1 cellular context compared by ENCODE assay signal in the genomic region with DNA sequence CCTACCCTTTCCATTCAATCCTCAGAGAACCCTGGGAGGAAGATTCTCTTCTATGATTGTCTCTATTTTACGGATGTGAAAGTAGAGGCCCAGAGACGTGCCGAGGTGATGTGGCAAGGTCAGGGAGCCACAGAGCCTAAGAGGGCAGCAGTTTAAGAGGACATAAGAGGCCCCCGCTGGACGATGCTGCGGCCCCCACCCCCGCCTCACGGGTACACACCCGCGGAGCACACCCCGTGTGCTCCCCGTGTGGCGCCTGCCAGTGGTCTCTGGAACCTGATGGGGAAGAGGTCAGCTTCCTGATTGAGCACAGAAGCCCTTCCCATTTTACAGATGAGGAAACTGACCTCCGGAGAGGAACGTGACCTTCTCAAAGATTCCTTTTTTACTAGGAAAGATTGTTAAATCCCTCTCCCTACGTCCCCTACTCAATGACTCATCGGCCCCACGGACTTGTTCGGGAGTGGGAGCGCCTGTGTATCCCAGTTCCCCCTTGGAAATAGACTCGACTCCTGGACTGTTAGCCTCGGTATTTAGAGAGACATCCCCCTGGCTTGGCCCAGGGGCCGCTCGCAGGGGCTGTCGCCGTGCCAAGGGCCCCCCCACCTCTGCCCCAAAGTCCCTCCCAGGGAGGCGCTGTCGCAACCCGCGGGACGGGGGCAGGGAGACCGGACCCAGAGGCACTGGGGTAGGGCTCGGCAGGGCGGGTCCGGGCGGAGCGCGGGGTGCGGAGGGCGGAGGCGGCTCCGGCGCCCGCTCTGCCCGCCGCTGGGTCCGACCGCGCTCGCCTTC.
A peak's percentile ranks its signal among the peaks of the same experiment; 100 is the strongest.
TF ChIP-seq lines count a peak whose summit lies in the region.

A gene with protein sequence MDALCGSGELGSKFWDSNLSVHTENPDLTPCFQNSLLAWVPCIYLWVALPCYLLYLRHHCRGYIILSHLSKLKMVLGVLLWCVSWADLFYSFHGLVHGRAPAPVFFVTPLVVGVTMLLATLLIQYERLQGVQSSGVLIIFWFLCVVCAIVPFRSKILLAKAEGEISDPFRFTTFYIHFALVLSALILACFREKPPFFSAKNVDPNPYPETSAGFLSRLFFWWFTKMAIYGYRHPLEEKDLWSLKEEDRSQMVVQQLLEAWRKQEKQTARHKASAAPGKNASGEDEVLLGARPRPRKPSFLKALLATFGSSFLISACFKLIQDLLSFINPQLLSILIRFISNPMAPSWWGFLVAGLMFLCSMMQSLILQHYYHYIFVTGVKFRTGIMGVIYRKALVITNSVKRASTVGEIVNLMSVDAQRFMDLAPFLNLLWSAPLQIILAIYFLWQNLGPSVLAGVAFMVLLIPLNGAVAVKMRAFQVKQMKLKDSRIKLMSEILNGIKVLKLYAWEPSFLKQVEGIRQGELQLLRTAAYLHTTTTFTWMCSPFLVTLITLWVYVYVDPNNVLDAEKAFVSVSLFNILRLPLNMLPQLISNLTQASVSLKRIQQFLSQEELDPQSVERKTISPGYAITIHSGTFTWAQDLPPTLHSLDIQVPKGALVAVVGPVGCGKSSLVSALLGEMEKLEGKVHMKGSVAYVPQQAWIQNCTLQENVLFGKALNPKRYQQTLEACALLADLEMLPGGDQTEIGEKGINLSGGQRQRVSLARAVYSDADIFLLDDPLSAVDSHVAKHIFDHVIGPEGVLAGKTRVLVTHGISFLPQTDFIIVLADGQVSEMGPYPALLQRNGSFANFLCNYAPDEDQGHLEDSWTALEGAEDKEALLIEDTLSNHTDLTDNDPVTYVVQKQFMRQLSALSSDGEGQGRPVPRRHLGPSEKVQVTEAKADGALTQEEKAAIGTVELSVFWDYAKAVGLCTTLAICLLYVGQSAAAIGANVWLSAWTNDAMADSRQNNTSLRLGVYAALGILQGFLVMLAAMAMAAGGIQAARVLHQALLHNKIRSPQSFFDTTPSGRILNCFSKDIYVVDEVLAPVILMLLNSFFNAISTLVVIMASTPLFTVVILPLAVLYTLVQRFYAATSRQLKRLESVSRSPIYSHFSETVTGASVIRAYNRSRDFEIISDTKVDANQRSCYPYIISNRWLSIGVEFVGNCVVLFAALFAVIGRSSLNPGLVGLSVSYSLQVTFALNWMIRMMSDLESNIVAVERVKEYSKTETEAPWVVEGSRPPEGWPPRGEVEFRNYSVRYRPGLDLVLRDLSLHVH (N-terminal part only) (plus strand): TSS at position 759 of the 792 bp plus-strand sequence. CDS start 56 bp downstream, outside the sequence.

TF ChIP-seq in HepG2, 621 proteins besides CTCF, POLR2A, EP300 and RAD21 (continues in another document):
- TF ChIP-seq KLF15 (CRISPR knock-in tag; IDR thresholded peaks at IDR 0.05; ENCODE audit: borderline replicate concordance) (no peak), TSC22D2 (CRISPR knock-in tag; IDR thresholded peaks at IDR 0.05; ENCODE audit: borderline replicate concordance) (0 out of 2 replicates have a peak, but pooled peaks have one; percentile 20), ZSCAN31 (CRISPR knock-in tag; IDR thresholded peaks at IDR 0.05; ENCODE audit: low read depth) (peak; percentile 50; the same call in 1 of the 2 replicates), ZNF713 (CRISPR knock-in tag; IDR thresholded peaks at IDR 0.05) (no peak), KDM2A (CRISPR knock-in tag; IDR thresholded peaks at IDR 0.05; ENCODE audit: borderline replicate concordance, low read depth) (peak; percentile 70), ZFP41 (CRISPR knock-in tag; IDR thresholded peaks at IDR 0.05; ENCODE audit: borderline replicate concordance) (0 out of 2 replicates have a peak, but pooled peaks have one; percentile 24), KDM1A (CRISPR knock-in tag; IDR thresholded peaks at IDR 0.05) (peak; percentile 74; the same call in 1 of the 2 replicates), RFX3 (CRISPR knock-in tag; IDR thresholded peaks at IDR 0.05) (no peak), NFIC (IDR thresholded peaks at IDR 0.05; ENCODE audit: low read length) (no peak), ZFX (CRISPR knock-in tag; IDR thresholded peaks at IDR 0.05; ENCODE audit: low read depth) (peak; percentile 19; the same call in 1 of the 2 replicates), ZMYM3 (CRISPR knock-in tag; IDR thresholded peaks at IDR 0.05) (peak; percentile 7), SSRP1 (CRISPR knock-in tag; IDR thresholded peaks at IDR 0.05) (no peak), NAIF1 (CRISPR knock-in tag; IDR thresholded peaks at IDR 0.05; ENCODE audit: borderline replicate concordance) (no peak), DR1 (CRISPR knock-in tag; IDR thresholded peaks at IDR 0.05) (0 out of 2 replicates have a peak, but pooled peaks have one; percentile 20), BRD4 (CRISPR knock-in tag; IDR thresholded peaks at IDR 0.05) (no peak), ZNF496 (CRISPR knock-in tag; IDR thresholded peaks at IDR 0.05; ENCODE audit: insufficient replicate concordance) (no peak), ZC3H4 (CRISPR knock-in tag; IDR thresholded peaks at IDR 0.05; ENCODE audit: borderline replicate concordance) (no peak), LCORL (IDR thresholded peaks at IDR 0.05) (no peak), LCORL (CRISPR knock-in tag; IDR thresholded peaks at IDR 0.05) (peak; percentile 79), ZNF501 (CRISPR knock-in tag; IDR thresholded peaks at IDR 0.05) (no peak), ZNF629 (CRISPR knock-in tag; conservative IDR thresholded peaks at IDR 0.05) (peak; percentile 95), TBX2 (CRISPR knock-in tag; IDR thresholded peaks at IDR 0.05; ENCODE audit: borderline replicate concordance) (peak; percentile 54; the same call in 1 of the 2 replicates), SNAPC2 (CRISPR knock-in tag; IDR thresholded peaks at IDR 0.05) (no peak), ASH2L (IDR thresholded peaks at IDR 0.05; ENCODE audit: insufficient read length, low read depth, low read length) (peak; percentile 28), ELF1 (CRISPR knock-in tag; IDR thresholded peaks at IDR 0.05) (no peak), ZNF747 (CRISPR knock-in tag; IDR thresholded peaks at IDR 0.05; ENCODE audit: borderline replicate concordance) (0 out of 2 replicates have a peak, but pooled peaks have one; percentile 70), U2AF2 (IDR thresholded peaks at IDR 0.05; ENCODE audit: low read depth, low read length) (no peak), CEBPB (IDR thresholded peaks at IDR 0.05; ENCODE audit: borderline replicate concordance, low read depth, low read length) (peak; percentile 88), MEF2D (CRISPR knock-in tag; IDR thresholded peaks at IDR 0.05) (no peak)
- TF ChIP-seq, protein P1, sequence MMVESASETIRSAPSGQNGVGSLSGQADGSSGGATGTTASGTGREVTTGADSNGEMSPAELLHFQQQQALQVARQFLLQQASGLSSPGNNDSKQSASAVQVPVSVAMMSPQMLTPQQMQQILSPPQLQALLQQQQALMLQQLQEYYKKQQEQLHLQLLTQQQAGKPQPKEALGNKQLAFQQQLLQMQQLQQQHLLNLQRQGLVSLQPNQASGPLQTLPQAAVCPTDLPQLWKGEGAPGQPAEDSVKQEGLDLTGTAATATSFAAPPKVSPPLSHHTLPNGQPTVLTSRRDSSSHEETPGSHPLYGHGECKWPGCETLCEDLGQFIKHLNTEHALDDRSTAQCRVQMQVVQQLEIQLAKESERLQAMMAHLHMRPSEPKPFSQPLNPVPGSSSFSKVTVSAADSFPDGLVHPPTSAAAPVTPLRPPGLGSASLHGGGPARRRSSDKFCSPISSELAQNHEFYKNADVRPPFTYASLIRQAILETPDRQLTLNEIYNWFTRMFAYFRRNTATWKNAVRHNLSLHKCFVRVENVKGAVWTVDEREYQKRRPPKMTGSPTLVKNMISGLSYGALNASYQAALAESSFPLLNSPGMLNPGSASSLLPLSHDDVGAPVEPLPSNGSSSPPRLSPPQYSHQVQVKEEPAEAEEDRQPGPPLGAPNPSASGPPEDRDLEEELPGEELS (CRISPR knock-in tag; IDR thresholded peaks at IDR 0.05), result 0 out of 2 replicates have a peak, but pooled peaks have one; percentile 25
- TF ChIP-seq, protein P2, sequence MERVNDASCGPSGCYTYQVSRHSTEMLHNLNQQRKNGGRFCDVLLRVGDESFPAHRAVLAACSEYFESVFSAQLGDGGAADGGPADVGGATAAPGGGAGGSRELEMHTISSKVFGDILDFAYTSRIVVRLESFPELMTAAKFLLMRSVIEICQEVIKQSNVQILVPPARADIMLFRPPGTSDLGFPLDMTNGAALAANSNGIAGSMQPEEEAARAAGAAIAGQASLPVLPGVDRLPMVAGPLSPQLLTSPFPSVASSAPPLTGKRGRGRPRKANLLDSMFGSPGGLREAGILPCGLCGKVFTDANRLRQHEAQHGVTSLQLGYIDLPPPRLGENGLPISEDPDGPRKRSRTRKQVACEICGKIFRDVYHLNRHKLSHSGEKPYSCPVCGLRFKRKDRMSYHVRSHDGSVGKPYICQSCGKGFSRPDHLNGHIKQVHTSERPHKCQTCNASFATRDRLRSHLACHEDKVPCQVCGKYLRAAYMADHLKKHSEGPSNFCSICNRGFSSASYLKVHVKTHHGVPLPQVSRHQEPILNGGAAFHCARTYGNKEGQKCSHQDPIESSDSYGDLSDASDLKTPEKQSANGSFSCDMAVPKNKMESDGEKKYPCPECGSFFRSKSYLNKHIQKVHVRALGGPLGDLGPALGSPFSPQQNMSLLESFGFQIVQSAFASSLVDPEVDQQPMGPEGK (CRISPR knock-in tag; IDR thresholded peaks at IDR 0.05), result peak; percentile 97
- TF ChIP-seq, protein P3, sequence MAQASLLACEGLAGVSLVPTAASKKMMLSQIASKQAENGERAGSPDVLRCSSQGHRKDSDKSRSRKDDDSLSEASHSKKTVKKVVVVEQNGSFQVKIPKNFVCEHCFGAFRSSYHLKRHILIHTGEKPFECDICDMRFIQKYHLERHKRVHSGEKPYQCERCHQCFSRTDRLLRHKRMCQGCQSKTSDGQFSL (CRISPR knock-in tag; IDR thresholded peaks at IDR 0.05), result no peak
- TF ChIP-seq, protein P4, sequence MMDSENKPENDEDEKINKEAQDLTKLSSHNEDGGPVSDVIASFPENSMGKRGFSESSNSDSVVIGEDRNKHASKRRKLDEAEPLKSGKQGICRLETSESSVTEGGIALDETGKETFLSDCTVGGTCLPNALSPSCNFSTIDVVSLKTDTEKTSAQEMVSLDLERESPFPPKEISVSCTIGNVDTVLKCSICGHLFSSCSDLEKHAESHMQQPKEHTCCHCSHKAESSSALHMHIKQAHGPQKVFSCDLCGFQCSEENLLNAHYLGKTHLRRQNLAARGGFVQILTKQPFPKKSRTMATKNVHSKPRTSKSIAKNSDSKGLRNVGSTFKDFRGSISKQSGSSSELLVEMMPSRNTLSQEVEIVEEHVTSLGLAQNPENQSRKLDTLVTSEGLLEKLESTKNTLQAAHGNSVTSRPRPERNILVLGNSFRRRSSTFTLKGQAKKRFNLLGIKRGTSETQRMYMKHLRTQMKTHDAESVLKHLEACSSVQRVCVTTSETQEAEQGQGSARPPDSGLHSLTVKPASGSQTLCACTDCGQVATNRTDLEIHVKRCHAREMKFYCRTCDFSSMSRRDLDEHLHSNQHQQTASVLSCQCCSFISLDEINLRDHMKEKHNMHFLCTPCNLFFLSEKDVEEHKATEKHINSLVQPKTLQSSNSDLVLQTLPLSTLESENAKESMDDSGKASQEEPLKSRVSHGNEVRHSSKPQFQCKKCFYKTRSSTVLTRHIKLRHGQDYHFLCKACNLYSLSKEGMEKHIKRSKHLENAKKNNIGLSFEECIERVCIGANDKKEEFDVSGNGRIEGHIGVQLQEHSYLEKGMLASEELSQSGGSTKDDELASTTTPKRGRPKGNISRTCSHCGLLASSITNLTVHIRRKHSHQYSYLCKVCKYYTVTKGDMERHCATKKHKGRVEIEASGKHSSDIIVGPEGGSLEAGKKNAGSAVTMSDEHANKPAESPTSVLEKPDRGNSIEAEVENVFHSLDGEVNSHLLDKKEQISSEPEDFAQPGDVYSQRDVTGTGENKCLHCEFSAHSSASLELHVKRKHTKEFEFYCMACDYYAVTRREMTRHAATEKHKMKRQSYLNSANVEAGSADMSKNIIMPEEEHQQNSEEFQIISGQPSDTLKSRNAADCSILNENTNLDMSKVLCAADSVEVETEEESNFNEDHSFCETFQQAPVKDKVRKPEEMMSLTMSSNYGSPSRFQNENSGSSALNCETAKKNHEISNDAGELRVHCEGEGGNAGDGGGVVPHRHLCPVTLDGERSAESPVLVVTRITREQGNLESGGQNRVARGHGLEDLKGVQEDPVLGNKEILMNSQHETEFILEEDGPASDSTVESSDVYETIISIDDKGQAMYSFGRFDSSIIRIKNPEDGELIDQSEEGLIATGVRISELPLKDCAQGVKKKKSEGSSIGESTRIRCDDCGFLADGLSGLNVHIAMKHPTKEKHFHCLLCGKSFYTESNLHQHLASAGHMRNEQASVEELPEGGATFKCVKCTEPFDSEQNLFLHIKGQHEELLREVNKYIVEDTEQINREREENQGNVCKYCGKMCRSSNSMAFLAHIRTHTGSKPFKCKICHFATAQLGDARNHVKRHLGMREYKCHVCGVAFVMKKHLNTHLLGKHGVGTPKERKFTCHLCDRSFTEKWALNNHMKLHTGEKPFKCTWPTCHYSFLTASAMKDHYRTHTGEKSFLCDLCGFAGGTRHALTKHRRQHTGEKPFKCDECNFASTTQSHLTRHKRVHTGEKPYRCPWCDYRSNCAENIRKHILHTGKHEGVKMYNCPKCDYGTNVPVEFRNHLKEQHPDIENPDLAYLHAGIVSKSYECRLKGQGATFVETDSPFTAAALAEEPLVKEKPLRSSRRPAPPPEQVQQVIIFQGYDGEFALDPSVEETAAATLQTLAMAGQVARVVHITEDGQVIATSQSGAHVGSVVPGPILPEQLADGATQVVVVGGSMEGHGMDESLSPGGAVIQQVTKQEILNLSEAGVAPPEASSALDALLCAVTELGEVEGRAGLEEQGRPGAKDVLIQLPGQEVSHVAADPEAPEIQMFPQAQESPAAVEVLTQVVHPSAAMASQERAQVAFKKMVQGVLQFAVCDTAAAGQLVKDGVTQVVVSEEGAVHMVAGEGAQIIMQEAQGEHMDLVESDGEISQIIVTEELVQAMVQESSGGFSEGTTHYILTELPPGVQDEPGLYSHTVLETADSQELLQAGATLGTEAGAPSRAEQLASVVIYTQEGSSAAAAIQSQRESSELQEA (CRISPR knock-in tag; IDR thresholded peaks at IDR 0.05; ENCODE audit: not compliant biosample characterization), result no peak
- TF ChIP-seq, protein P5, sequence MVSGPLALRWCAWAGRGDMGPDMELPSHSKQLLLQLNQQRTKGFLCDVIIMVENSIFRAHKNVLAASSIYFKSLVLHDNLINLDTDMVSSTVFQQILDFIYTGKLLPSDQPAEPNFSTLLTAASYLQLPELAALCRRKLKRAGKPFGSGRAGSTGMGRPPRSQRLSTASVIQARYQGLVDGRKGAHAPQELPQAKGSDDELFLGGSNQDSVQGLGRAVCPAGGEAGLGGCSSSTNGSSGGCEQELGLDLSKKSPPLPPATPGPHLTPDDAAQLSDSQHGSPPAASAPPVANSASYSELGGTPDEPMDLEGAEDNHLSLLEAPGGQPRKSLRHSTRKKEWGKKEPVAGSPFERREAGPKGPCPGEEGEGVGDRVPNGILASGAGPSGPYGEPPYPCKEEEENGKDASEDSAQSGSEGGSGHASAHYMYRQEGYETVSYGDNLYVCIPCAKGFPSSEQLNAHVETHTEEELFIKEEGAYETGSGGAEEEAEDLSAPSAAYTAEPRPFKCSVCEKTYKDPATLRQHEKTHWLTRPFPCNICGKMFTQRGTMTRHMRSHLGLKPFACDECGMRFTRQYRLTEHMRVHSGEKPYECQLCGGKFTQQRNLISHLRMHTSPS (CRISPR knock-in tag; IDR thresholded peaks at IDR 0.05; ENCODE audit: low read depth), result peak; percentile 92
- TF ChIP-seq, protein P6, sequence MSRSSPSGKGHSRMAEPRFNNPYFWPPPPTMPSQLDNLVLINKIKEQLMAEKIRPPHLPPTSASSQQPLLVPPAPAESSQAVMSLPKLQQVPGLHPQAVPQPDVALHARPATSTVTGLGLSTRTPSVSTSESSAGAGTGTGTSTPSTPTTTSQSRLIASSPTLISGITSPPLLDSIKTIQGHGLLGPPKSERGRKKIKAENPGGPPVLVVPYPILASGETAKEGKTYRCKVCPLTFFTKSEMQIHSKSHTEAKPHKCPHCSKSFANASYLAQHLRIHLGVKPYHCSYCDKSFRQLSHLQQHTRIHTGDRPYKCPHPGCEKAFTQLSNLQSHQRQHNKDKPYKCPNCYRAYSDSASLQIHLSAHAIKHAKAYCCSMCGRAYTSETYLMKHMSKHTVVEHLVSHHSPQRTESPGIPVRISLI (CRISPR knock-in tag; IDR thresholded peaks at IDR 0.05; ENCODE audit: borderline replicate concordance), result no peak
